Comparison of ENCODE assay signal across 1 cellular context in the genomic region with DNA sequence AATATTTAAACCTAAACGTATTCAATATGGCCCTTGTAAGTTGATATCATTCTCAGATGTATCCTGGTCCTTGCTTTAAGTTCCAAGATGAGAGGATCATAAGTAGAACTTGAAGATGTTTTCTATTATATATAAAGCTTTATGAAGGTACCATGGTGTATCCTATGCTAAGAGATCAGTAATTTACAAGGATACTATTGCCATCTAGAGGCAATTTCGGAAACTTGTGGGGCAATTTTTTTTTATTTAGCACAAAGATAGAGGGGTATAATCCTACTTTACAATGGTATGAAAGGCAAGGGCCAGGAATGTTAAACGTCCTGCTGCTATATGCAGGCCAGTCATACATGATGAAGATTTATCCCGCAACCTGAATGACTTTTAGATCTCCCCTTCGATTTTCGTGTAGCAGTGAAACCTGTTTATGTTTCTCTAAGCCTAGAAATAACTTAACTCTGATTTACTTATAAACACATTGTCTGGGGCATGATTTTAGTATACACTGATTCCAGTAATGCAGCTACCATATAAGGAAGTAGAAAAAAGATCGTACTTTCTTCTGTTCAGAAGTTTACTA.
TF ChIP-seq lines count a peak whose summit lies in the region.

No MANE protein-coding gene starts in this region.

TF ChIP-seq in K562, 482 proteins besides CTCF, POLR2A, EP300 and RAD21 (continued from another document):
- TF ChIP-seq, protein P1, sequence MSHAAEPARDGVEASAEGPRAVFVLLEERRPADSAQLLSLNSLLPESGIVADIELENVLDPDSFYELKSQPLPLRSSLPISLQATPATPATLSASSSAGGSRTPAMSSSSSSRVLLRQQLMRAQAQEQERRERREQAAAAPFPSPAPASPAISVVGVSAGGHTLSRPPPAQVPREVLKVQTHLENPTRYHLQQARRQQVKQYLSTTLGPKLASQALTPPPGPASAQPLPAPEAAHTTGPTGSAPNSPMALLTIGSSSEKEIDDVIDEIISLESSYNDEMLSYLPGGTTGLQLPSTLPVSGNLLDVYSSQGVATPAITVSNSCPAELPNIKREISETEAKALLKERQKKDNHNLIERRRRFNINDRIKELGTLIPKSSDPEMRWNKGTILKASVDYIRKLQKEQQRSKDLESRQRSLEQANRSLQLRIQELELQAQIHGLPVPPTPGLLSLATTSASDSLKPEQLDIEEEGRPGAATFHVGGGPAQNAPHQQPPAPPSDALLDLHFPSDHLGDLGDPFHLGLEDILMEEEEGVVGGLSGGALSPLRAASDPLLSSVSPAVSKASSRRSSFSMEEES (CRISPR knock-in tag; IDR thresholded peaks at IDR 0.05): no peak
- TF ChIP-seq FOS (IDR thresholded peaks at IDR 0.05; ENCODE audit: extremely low read depth, insufficient read length): no peak
TF ChIP-seq in K562: peak in this region for 6.
